In the genomic region with DNA sequence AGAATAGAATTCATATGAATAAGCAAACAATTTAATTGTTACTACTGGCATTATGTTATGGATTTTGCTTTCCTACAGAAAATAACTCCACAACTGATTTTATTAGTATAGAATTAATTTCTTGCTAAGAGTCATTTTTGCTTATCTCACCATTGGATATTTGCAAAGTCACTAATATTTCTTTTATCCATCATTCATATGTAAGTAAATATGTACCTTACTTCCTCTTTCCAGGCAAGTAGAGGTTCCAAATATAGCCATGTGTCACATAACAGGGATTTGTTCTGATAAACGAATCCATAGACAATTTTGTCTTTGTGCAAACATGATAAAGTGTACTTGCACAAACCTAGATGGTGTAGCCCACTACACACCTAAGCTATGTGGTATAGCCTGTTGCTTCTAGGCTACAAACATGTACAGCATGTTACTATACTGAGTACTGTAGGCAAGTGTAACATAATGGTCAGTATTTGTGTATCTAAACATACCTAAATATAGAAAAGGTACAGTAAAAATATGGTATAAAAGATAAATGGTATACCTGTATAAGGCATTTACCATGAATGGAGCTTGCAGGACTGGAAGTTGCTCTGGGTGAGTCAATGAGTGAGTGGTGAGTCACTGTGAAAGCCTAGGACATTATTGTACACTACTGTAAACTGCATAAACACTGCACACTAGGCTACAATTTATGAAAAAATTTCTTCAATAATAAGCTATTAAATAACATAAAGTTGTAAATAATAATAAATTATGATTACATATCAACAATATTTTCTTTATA, we compare ENCODE assay signal across 12 cellular contexts. TPM values are rescaled to one million over a fixed set of nuclear protein-coding genes. Genes with fewer than 3 reads are reported as not detected.
A peak's percentile ranks its signal among the peaks of the same experiment; 100 is the strongest.
DNase-seq lines count a peak whose midpoint lies in the region; ATAC-seq and TF ChIP-seq lines count a peak whose summit lies in the region.
"Had no signal": no experiment of that assay in that cellular context is flagged by ENCODE, and none has a peak within 500 bp of the region (broad histone marks: within the 10 kb centered on the region; RNA-seq: fewer than 3 reads in every experiment).

No MANE protein-coding gene starts in this region.

- peak overlapping the region; percentile 69 for H3K27ac Mint-ChIP-seq in Calu3 (ENCODE audit: unreplicated experiment)
- H3K27ac Mint-ChIP-seq: activated T-helper 1 cell treated with anti-CD3 and anti-CD28 coated beads, Interleukin-12 subunit alpha, Interleukin-12 subunit beta, Interleukin-2, Interleukin-4 antibody, amounts not matched to agents 30 ng/mL and 10 ng/mL and 1 ng/mL, durations not matched to agents 14 hours and 24 hours and 36 hours had no signal

- no TSS peak for BruUV-seq in Calu3 (replicated peaks; lab: Mats Ljungman, UMichigan)

- TF ChIP-seq CTCF in Calu3 (IDR thresholded peaks at IDR 0.05; ENCODE audit: unreplicated experiment), result no peak
- no peak for TF ChIP-seq CTCF in GM20000 (IDR thresholded peaks at IDR 0.05; ENCODE audit: extremely low read depth, missing control alignments)

- peaks cover 31% of the 10 kb centered on the region for H3K4me1 Mint-ChIP-seq in Calu3 (ENCODE audit: low read depth, unreplicated experiment)

- no peaks in the 10 kb centered on the region for H3K27me3 Mint-ChIP-seq in Calu3 (ENCODE audit: unreplicated experiment)

- intact Hi-C loops in Calu3 (cut with micrococcal nuclease; ENCODE audit: unreplicated experiment), result no loop called here
- intact Hi-C loops in posterior cingulate gyrus (cut with DNase I), result no loop called here

- ATAC-seq in HG03354 (IDR thresholded peaks at IDR 0.05; ENCODE audit: poor library complexity, severe bottlenecking, unreplicated experiment) (no peak), GM21360 (IDR thresholded peaks at IDR 0.05; ENCODE audit: unreplicated experiment) (no peak)
- ATAC-seq: gastrocnemius medialis, Right ventricle myocardium inferior had no signal

- CTCF ChIA-PET in Calu3 (lab: Charles Lee), result interaction anchor here (0.6 to 1.3 kb wide), 2 partner anchors 16 to 21 kb away, joined by 3 to 4 read pairs; no protein-coding TSS in a partner anchor

- DNase-seq in Calu3 (peak; percentile 23), Kasumi-1 (lab: John Stamatoyannopoulos, UW) (peak; percentile 40 to 50), amniotic epithelial cell (ENCODE audit: low read depth) (peak; percentile 72), glomerular visceral epithelial cell (ENCODE audit: extremely low spot score) (peak; percentile 43), GM20000 (ENCODE audit: low spot score) (no peak), posterior cingulate gyrus (no peak)
- DNase-seq: caudate nucleus, gastrocnemius medialis had no signal

- H3K9me3 Mint-ChIP-seq in Calu3 (ENCODE audit: low read depth, unreplicated experiment), result no peaks in the 10 kb centered on the region
- H3K9me3 Mint-ChIP-seq: activated T-helper 1 cell treated with anti-CD3 and anti-CD28 coated beads, Interleukin-12 subunit alpha, Interleukin-12 subunit beta, Interleukin-2, Interleukin-4 antibody, amounts not matched to agents 30 ng/mL and 10 ng/mL and 1 ng/mL, durations not matched to agents 14 hours and 24 hours and 36 hours had no signal

- peaks cover 7% of the 10 kb centered on the region for H3K36me3 Mint-ChIP-seq in Calu3 (ENCODE audit: insufficient read depth, unreplicated experiment)

- H3K4me3 Mint-ChIP-seq in Calu3 (ENCODE audit: low read depth, unreplicated experiment), result no peak overlapping the region
- H3K4me3 Mint-ChIP-seq: activated T-helper 1 cell treated with anti-CD3 and anti-CD28 coated beads, Interleukin-12 subunit alpha, Interleukin-12 subunit beta, Interleukin-2, Interleukin-4 antibody, amounts not matched to agents 30 ng/mL and 10 ng/mL and 1 ng/mL, durations not matched to agents 14 hours and 24 hours and 36 hours had no signal

RNA-seq across cellular contexts. Expression of a gene that starts 18.3 kb away (rescaled TPM):
- 0.52 and 0.81 TPM in 2 replicates for total RNA-seq in Calu3 (2022)

RNA-seq across cellular contexts. Expression of a gene that starts 18.4 kb away (rescaled TPM):
- total RNA-seq in Calu3 (2022), result 44.6 and 46.8 TPM in 2 replicates

RNA-seq across cellular contexts. Expression of a gene that starts 27.0 kb away (rescaled TPM):
- total RNA-seq in Calu3 (2022), result 30.4 and 31.0 TPM in 2 replicates

Comparison
In these comparisons a context has a peak if more than half of its experiments do, and no peak if none do; other contexts are left out.
1. DNase-seq: peak in Calu3 (single experiment), Kasumi-1 (2 of 2), amniotic epithelial cell (single experiment) and glomerular visceral epithelial cell (single experiment); none in GM20000 (single experiment) and posterior cingulate gyrus (0 of 10).